In genomic region chr2:218536804-218537494, GRCh38 we compare ENCODE assay signal across 14 cellular contexts.
"Had no signal": no experiment of that assay in that cellular context is flagged by ENCODE, and none has a peak within 500 bp of the region (broad histone marks: within the 10 kb centered on the region; RNA-seq: fewer than 3 reads in every experiment).

No MANE protein-coding gene starts in this region.

- H3K27me3 Mint-ChIP-seq: activated naive CD8-positive, alpha-beta T cell; activated T-cell treated with anti-CD3 and anti-CD28 coated beads, Interleukin-2, amount 50 U/mL, for 24 hours had no signal

- ATAC-seq: gastroesophageal sphincter, left ventricle myocardium superior, pancreas had no signal

- H3K9me3 ChIP-seq: gastroesophageal sphincter, pancreas, stomach, thoracic aorta had no signal

- H3K27ac Mint-ChIP-seq: activated naive CD8-positive, alpha-beta T cell; activated T-cell treated with anti-CD3 and anti-CD28 coated beads, Interleukin-2, amount 50 U/mL, for 24 hours had no signal

- H3K4me1 ChIP-seq: gastroesophageal sphincter, pancreas, stomach had no signal

- H3K27me3 ChIP-seq: gastroesophageal sphincter, pancreas, stomach had no signal

- H3K27ac ChIP-seq: epithelial cell of prostate, gastroesophageal sphincter, pancreas, stomach, thoracic aorta had no signal

- DNase-seq: activated CD4-positive, alpha-beta T cell treated with anti-CD3 and anti-CD28 coated beads, Interleukin-2, amount 50 U/mL, for 4 hours; activated effector memory CD4-positive, alpha-beta T cell treated with anti-CD3 and anti-CD28 coated beads, Interleukin-2, amount 50 U/mL, for 16 hours; activated T-cell treated with anti-CD3 and anti-CD28 coated beads, Interleukin-2, amount 50 U/mL, for 24 hours; aorta; effector CD4-positive, alpha-beta T cell; kidney; left ventricle myocardium superior; pancreas; stomach; T-helper 2 cell had no signal

- H3K9me3 Mint-ChIP-seq: activated T-cell treated with anti-CD3 and anti-CD28 coated beads, Interleukin-2, amount 50 U/mL, for 24 hours had no signal

- H3K4me3 Mint-ChIP-seq: activated naive CD8-positive, alpha-beta T cell; activated T-cell treated with anti-CD3 and anti-CD28 coated beads, Interleukin-2, amount 50 U/mL, for 24 hours had no signal

- H3K4me3 ChIP-seq: gastroesophageal sphincter, pancreas, stomach, thoracic aorta had no signal
